ENCODE assay signal across 9 cellular contexts in the genomic region with DNA sequence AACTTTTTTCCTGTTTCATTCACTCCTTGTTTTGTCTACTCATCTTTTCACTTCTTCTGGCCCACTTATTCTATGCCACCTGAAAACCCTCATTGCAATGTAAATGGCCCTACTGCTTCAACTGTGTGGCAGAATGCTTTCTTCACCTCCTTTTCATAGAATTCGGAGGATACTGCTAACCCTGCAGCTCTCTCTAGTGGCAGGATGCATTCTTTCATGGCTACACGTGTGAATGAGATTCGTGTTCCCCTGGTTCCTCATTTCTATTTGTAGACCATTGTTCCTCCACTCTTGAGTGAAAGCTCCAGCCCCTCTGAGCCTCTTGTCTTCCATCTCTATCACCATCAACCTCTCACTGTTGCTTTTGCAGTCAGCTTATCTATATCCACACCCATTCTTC. TPM values are rescaled to one million over a fixed set of nuclear protein-coding genes. Genes with fewer than 3 reads are reported as not detected.
A peak's percentile ranks its signal among the peaks of the same experiment; 100 is the strongest.
DNase-seq lines count a peak whose midpoint lies in the region; ATAC-seq and TF ChIP-seq lines count a peak whose summit lies in the region.
"Had no signal": no experiment of that assay in that cellular context is flagged by ENCODE, and none has a peak within 500 bp of the region (broad histone marks: within the 10 kb centered on the region; RNA-seq: fewer than 3 reads in every experiment).

No MANE protein-coding gene starts in this region.

- H3K27ac Mint-ChIP-seq in activated CD8-positive, alpha-beta T cell treated with anti-CD3 and anti-CD28 coated beads for 36 hours, result no peak overlapping the region
- no peak overlapping the region for H3K27ac Mint-ChIP-seq in activated CD8-positive, alpha-beta T cell treated with anti-CD3 and anti-CD28 coated beads, Interleukin-2, amount 10 ng/mL, durations not matched to agents 7 days and 5 days
- no peak overlapping the region for H3K27ac Mint-ChIP-seq in endodermal cell

- H3K4me1 ChIP-seq in endodermal cell (ENCODE audit: control insufficient read depth, insufficient read depth, low read length) (no peaks in the 10 kb centered on the region), testis (no peaks in the 10 kb centered on the region), neuronal stem cell (ENCODE audit: control insufficient read depth in 2 of 2, insufficient read depth in 1 of 2, low read depth in 1 of 2, low read length in 2 of 2) (no peaks in the 10 kb centered on the region)

- no peak overlapping the region for H2AK5ac ChIP-seq in neuronal stem cell (ENCODE audit: low read depth, low read length)

- H3K9me3 ChIP-seq in endodermal cell (ENCODE audit: control insufficient read depth, low read length) (no peaks in the 10 kb centered on the region), testis (no peaks in the 10 kb centered on the region), neuronal stem cell (replicated peaks in 1 of 2; ENCODE audit: control insufficient read depth in 2 of 2, insufficient read depth in 1 of 2, low read depth in 1 of 2, low read length in 2 of 2) (no peaks in the 10 kb centered on the region)

- no peak overlapping the region for H3K27ac ChIP-seq in endodermal cell (ENCODE audit: low read depth, low read length)
- H3K27ac ChIP-seq in testis, result no peak overlapping the region
- no peak overlapping the region for H3K27ac ChIP-seq in neuronal stem cell (replicated peaks; ENCODE audit: low read length)
- H3K27ac ChIP-seq: epithelial cell of prostate had no signal

- H3K23ac ChIP-seq in neuronal stem cell (ENCODE audit: low read depth, low read length, poor library complexity), result no peak overlapping the region

- H3K14ac ChIP-seq in neuronal stem cell (ENCODE audit: low read length), result no peak overlapping the region

- H3K4me3 Mint-ChIP-seq in activated CD8-positive, alpha-beta T cell treated with anti-CD3 and anti-CD28 coated beads for 36 hours, result no peak overlapping the region
- no peak overlapping the region for H3K4me3 Mint-ChIP-seq in activated CD8-positive, alpha-beta T cell treated with anti-CD3 and anti-CD28 coated beads, Interleukin-2, amount 10 ng/mL, durations not matched to agents 7 days and 5 days
- no peak overlapping the region for H3K4me3 Mint-ChIP-seq in endodermal cell

- H3K9me3 Mint-ChIP-seq in activated CD8-positive, alpha-beta T cell treated with anti-CD3 and anti-CD28 coated beads for 36 hours, result no peaks in the 10 kb centered on the region
- H3K9me3 Mint-ChIP-seq in activated CD8-positive, alpha-beta T cell treated with anti-CD3 and anti-CD28 coated beads, Interleukin-2, amount 10 ng/mL, durations not matched to agents 7 days and 5 days (ENCODE audit: insufficient read depth), result no peaks in the 10 kb centered on the region
- H3K9me3 Mint-ChIP-seq in endodermal cell, result no peaks in the 10 kb centered on the region

- no peak overlapping the region for H2BK5ac ChIP-seq in neuronal stem cell (ENCODE audit: low read length)

- no peak overlapping the region for H2AFZ ChIP-seq in neuronal stem cell (ENCODE audit: low read length)

- POLR2A ChIA-PET in activated CD8-positive, alpha-beta T cell treated with anti-CD3 and anti-CD28 coated beads for 36 hours (lab: Charles Lee), result no interaction called here
- POLR2A ChIA-PET in activated CD8-positive, alpha-beta T cell treated with anti-CD3 and anti-CD28 coated beads, Interleukin-2, amount 10 ng/mL, durations not matched to agents 7 days and 5 days (lab: Charles Lee), result no interaction called here

- no peak overlapping the region for H3K4ac ChIP-seq in neuronal stem cell (ENCODE audit: low read length)

- 15% methylated on average over 3 of the region's 3 CpGs for WGBS in endodermal cell (ENCODE audit: insufficient coverage in 1 of 2, insufficient read length in 1 of 2), 2 experiments
- 35 to 41% methylated on average over 3 of the region's 3 CpGs for WGBS in testis, 2 donors
- no CpG with 5 or more reads among the region's 3 CpGs for WGBS in neuronal stem cell (ENCODE audit: extremely low coverage in 2 of 2, insufficient read length in 2 of 2, insufficient replicate concordance in 1 of 2), 2 donors

- H2BK12ac ChIP-seq in neuronal stem cell (ENCODE audit: low read length), result no peak overlapping the region

- TF ChIP-seq CTCF in activated CD8-positive, alpha-beta T cell treated with anti-CD3 and anti-CD28 coated beads for 36 hours (IDR thresholded peaks at IDR 0.05), result peak; percentile 29
- peak; percentile 76 for TF ChIP-seq CTCF in endodermal cell (conservative IDR thresholded peaks at IDR 0.05)
- TF ChIP-seq CTCF in testis (IDR thresholded peaks at IDR 0.05), result peak in 2 of 3 experiments; percentile 13 to 50

- no peak overlapping the region for H4K91ac ChIP-seq in neuronal stem cell (ENCODE audit: low read depth, low read length, poor library complexity)

- H4K8ac ChIP-seq in neuronal stem cell (ENCODE audit: low read depth, low read length), result no peak overlapping the region

- peak; percentile 21 for DNase-seq in activated CD8-positive, alpha-beta T cell treated with anti-CD3 and anti-CD28 coated beads for 36 hours
- DNase-seq in activated CD8-positive, alpha-beta T cell treated with anti-CD3 and anti-CD28 coated beads, Interleukin-2, amount 10 ng/mL, durations not matched to agents 7 days and 5 days, result no peak
- DNase-seq in NOMO-1 treated with DMSO at 0.1 percent for 48 hours (lab: John Stamatoyannopoulos, UW; ENCODE audit: unreplicated experiment), result peak; percentile 84
- peak; percentile 80 for DNase-seq in endodermal cell
- DNase-seq in testis, result no peak
- no peak for DNase-seq in NCI-H524 treated with DMSO at 0.1 percent for 48 hours (lab: John Stamatoyannopoulos, UW)
- DNase-seq in neuronal stem cell (ENCODE audit: low spot score), result no peak

- CTCF ChIA-PET in activated CD8-positive, alpha-beta T cell treated with anti-CD3 and anti-CD28 coated beads for 36 hours (lab: Charles Lee), result interaction anchor here (1.4 to 1.6 kb wide), 2 partner anchors 72 to 75 kb away, joined by 3 to 4 read pairs; no protein-coding TSS in a partner anchor
- CTCF ChIA-PET in activated CD8-positive, alpha-beta T cell treated with anti-CD3 and anti-CD28 coated beads, Interleukin-2, amount 10 ng/mL, durations not matched to agents 7 days and 5 days (lab: Charles Lee), result interaction anchor here (1.0 to 1.4 kb wide), 2 partner anchors 11 to 76 kb away, joined by 3 to 4 read pairs; no protein-coding TSS in a partner anchor

- no peaks in the 10 kb centered on the region for H3K27me3 Mint-ChIP-seq in activated CD8-positive, alpha-beta T cell treated with anti-CD3 and anti-CD28 coated beads for 36 hours
- H3K27me3 Mint-ChIP-seq in activated CD8-positive, alpha-beta T cell treated with anti-CD3 and anti-CD28 coated beads, Interleukin-2, amount 10 ng/mL, durations not matched to agents 7 days and 5 days (ENCODE audit: low read depth), result no peaks in the 10 kb centered on the region
- H3K27me3 Mint-ChIP-seq in endodermal cell (ENCODE audit: insufficient read depth), result no peaks in the 10 kb centered on the region

- H3K4me3 ChIP-seq in endodermal cell (ENCODE audit: low read length), result no peak overlapping the region
- H3K4me3 ChIP-seq in testis, result no peak overlapping the region
- H3K4me3 ChIP-seq in neuronal stem cell (ENCODE audit: low read length in 2 of 2), result no peak overlapping the region

- no peaks in the 10 kb centered on the region for H3K4me1 Mint-ChIP-seq in activated CD8-positive, alpha-beta T cell treated with anti-CD3 and anti-CD28 coated beads for 36 hours (ENCODE audit: low read depth)
- no peaks in the 10 kb centered on the region for H3K4me1 Mint-ChIP-seq in activated CD8-positive, alpha-beta T cell treated with anti-CD3 and anti-CD28 coated beads, Interleukin-2, amount 10 ng/mL, durations not matched to agents 7 days and 5 days (ENCODE audit: low read depth)
- H3K4me1 Mint-ChIP-seq in endodermal cell, result peaks cover 14% of the 10 kb centered on the region

- H3K9ac ChIP-seq in endodermal cell (ENCODE audit: extremely low read depth, low read length, poor library complexity, severe bottlenecking) (no peak overlapping the region), neuronal stem cell (ENCODE audit: low read depth, low read length, poor library complexity) (no peak overlapping the region)

- no peaks in the 10 kb centered on the region for H3K79me1 ChIP-seq in neuronal stem cell (ENCODE audit: low read depth, low read length)

- H3K4me2 ChIP-seq in neuronal stem cell (ENCODE audit: insufficient read depth, low read length, poor library complexity, severe bottlenecking), result no peak overlapping the region

- intact Hi-C loops in activated CD8-positive, alpha-beta T cell treated with anti-CD3 and anti-CD28 coated beads for 36 hours (cut with micrococcal nuclease), result no loop called here
- intact Hi-C loops in testis (cut with DNase I; ENCODE audit: low total_unique reads), result no loop called here

- no peak overlapping the region for H2BK120ac ChIP-seq in neuronal stem cell (ENCODE audit: low read depth, low read length)

- TF ChIP-seq POLR2A in testis (IDR thresholded peaks at IDR 0.05), result no peak

- H3K27me3 ChIP-seq in endodermal cell (ENCODE audit: control insufficient read depth, insufficient read depth, low read length, poor library complexity, severe bottlenecking), result no peaks in the 10 kb centered on the region
- H3K27me3 ChIP-seq in testis, result no peaks in the 10 kb centered on the region
- H3K27me3 ChIP-seq in neuronal stem cell (ENCODE audit: control insufficient read depth in 3 of 3, insufficient read depth in 3 of 3, low read depth in 1 of 3, low read length in 3 of 3), result no peaks in the 10 kb centered on the region

- H2BK15ac ChIP-seq in neuronal stem cell (ENCODE audit: low read length), result no peak overlapping the region

- H3K36me3 Mint-ChIP-seq in activated CD8-positive, alpha-beta T cell treated with anti-CD3 and anti-CD28 coated beads for 36 hours (ENCODE audit: low read depth), result peaks cover 1% of the 10 kb centered on the region
- H3K36me3 Mint-ChIP-seq in activated CD8-positive, alpha-beta T cell treated with anti-CD3 and anti-CD28 coated beads, Interleukin-2, amount 10 ng/mL, durations not matched to agents 7 days and 5 days (ENCODE audit: low read depth), result no peaks in the 10 kb centered on the region
- H3K36me3 Mint-ChIP-seq in endodermal cell (ENCODE audit: low read depth), result no peaks in the 10 kb centered on the region

- ATAC-seq in activated CD8-positive, alpha-beta T cell treated with anti-CD3 and anti-CD28 coated beads for 36 hours, result no peak
- no peak for ATAC-seq in activated CD8-positive, alpha-beta T cell treated with anti-CD3 and anti-CD28 coated beads, Interleukin-2, amount 10 ng/mL, durations not matched to agents 7 days and 5 days
- no peak for ATAC-seq in activated CD4-positive, CD25-positive, alpha-beta regulatory T cell treated with anti-CD3 and anti-CD28 coated beads, Interleukin-2, amount 50 U/mL, for 24 hours

- H3K36me3 ChIP-seq in endodermal cell (ENCODE audit: control insufficient read depth, insufficient read depth, low read length) (no peaks in the 10 kb centered on the region), testis (ENCODE audit: low read depth, missing control alignments) (no peaks in the 10 kb centered on the region), neuronal stem cell (replicated peaks in 1 of 2; ENCODE audit: control insufficient read depth in 2 of 2, insufficient read depth in 2 of 2, low read length in 2 of 2) (no peaks in the 10 kb centered on the region)

- no peak overlapping the region for H3K18ac ChIP-seq in neuronal stem cell (ENCODE audit: low read length)

RNA-seq across cellular contexts. Expression of gene CYP26C1, which starts 20.9 kb away (rescaled TPM):
- total RNA-seq in activated CD8-positive, alpha-beta T cell treated with anti-CD3 and anti-CD28 coated beads for 36 hours, result not detected
- total RNA-seq in activated CD8-positive, alpha-beta T cell treated with anti-CD3 and anti-CD28 coated beads, Interleukin-2, amount 10 ng/mL, durations not matched to agents 7 days and 5 days, result under 1 TPM; 0.10 to 0.11 TPM
- total RNA-seq in endodermal cell (under 1 TPM; 0.35 to 0.44 TPM), testis (under 1 TPM; 0.31 to 0.68 TPM)
- polyA plus RNA-seq in endodermal cell (2013, experiment 1 of 2), result 57.5 TPM
- polyA plus RNA-seq in endodermal cell (2013, experiment 2 of 2), result 36.3 TPM
- polyA plus RNA-seq in testis (ENCODE audit: insufficient read depth, low read depth, low replicate concordance), result 0.17 TPM
- not detected for polyA plus RNA-seq in neuronal stem cell (2013, experiment 1 of 2)
- polyA plus RNA-seq in neuronal stem cell (2013, experiment 2 of 2), result not detected

RNA-seq across cellular contexts. Expression of gene CYP26A1, which starts 34.0 kb away (rescaled TPM):
- not detected for total RNA-seq in activated CD8-positive, alpha-beta T cell treated with anti-CD3 and anti-CD28 coated beads for 36 hours
- not detected for total RNA-seq in activated CD8-positive, alpha-beta T cell treated with anti-CD3 and anti-CD28 coated beads, Interleukin-2, amount 10 ng/mL, durations not matched to agents 7 days and 5 days
- total RNA-seq in endodermal cell (100 to 1,000 TPM; 800 to 857 TPM), testis (not detected)
- 184 TPM for polyA plus RNA-seq in endodermal cell (2013, experiment 1 of 2)
- polyA plus RNA-seq in endodermal cell (2013, experiment 2 of 2), result 223 TPM
- polyA plus RNA-seq in testis (ENCODE audit: insufficient read depth, low read depth, low replicate concordance), result 0.57 TPM
- 0.03 TPM for polyA plus RNA-seq in neuronal stem cell (2013, experiment 1 of 2)
- polyA plus RNA-seq in neuronal stem cell (2013, experiment 2 of 2), result 0.03 TPM

Comparison
In these comparisons a context has a peak if more than half of its experiments do, and no peak if none do; other contexts are left out.
1. DNase-seq: peak in activated CD8-positive, alpha-beta T cell treated with anti-CD3 and anti-CD28 coated beads for 36 hours (single experiment), NOMO-1 treated with DMSO at 0.1 percent for 48 hours (single experiment) and endodermal cell (single experiment); none in activated CD8-positive, alpha-beta T cell treated with anti-CD3 and anti-CD28 coated beads, Interleukin-2, amount 10 ng/mL, durations not matched to agents 7 days and 5 days (single experiment), testis (single experiment), NCI-H524 treated with DMSO at 0.1 percent for 48 hours (single experiment) and neuronal stem cell (single experiment).
2. RNA of gene CYP26A1, which starts 34.0 kb away (total RNA-seq): 800 to 857 TPM in endodermal cell; not detected in activated CD8-positive, alpha-beta T cell treated with anti-CD3 and anti-CD28 coated beads for 36 hours, not detected in testis and not detected in activated CD8-positive, alpha-beta T cell treated with anti-CD3 and anti-CD28 coated beads, Interleukin-2, amount 10 ng/mL, durations not matched to agents 7 days and 5 days; every median in the first group is over 100 times any median in the second.
3. Peak in every context shown above with its lines, with median percentiles within 50 percentile points of each other: CTCF ChIP-seq.